In genomic region chr16:48613061-48613957, GRCh38 we compare ENCODE assay signal across 8 cellular contexts. TPM values are rescaled to one million over a fixed set of nuclear protein-coding genes. Genes with fewer than 3 reads are reported as not detected.
DNase-seq lines count a peak whose midpoint lies in the region; ATAC-seq and TF ChIP-seq lines count a peak whose summit lies in the region.

No MANE protein-coding gene starts in this region.

- H3K9me3 Mint-ChIP-seq in T-helper 2 cell treated with Interferon-gamma antibody and Interleukin-4, amounts not matched to agents 5 μg/mL and 100 μg/mL, for 36 hours: peaks cover 4% of the 10 kb centered on the region
- no peaks in the 10 kb centered on the region for H3K9me3 Mint-ChIP-seq in central memory CD8-positive, alpha-beta T cell
- H3K9me3 Mint-ChIP-seq in progenitor cell of endocrine pancreas (ENCODE audit: low read depth) (no peaks in the 10 kb centered on the region), nephron progenitor cell (peaks cover 5% of the 10 kb centered on the region)

- H3K27ac Mint-ChIP-seq in T-helper 2 cell treated with Interferon-gamma antibody and Interleukin-4, amounts not matched to agents 5 μg/mL and 100 μg/mL, for 36 hours: peak overlapping the region; percentile 97
- H3K27ac Mint-ChIP-seq in central memory CD8-positive, alpha-beta T cell (ENCODE audit: low read depth): no peak overlapping the region
- H3K27ac Mint-ChIP-seq in progenitor cell of endocrine pancreas (peak overlapping the region; percentile 71), nephron progenitor cell (no peak overlapping the region)

- DNase-seq in T-helper 2 cell treated with Interferon-gamma antibody and Interleukin-4, amounts not matched to agents 5 μg/mL and 100 μg/mL, for 36 hours (ENCODE audit: low spot score): peak; percentile 68
- peak; percentile 51 to 78 for DNase-seq in central memory CD8-positive, alpha-beta T cell (ENCODE audit: low spot score in 2 of 2)
- DNase-seq in progenitor cell of endocrine pancreas (ENCODE audit: low spot score, unreplicated experiment): no peak
- no peak for DNase-seq in NCI-H2081 treated with DMSO at 0.1 percent for 48 hours (lab: John Stamatoyannopoulos, UW)
- DNase-seq in nephron progenitor cell: no peak
- no peak for DNase-seq in NCI-H1105 treated with DMSO at 0.1 percent for 48 hours (lab: John Stamatoyannopoulos, UW)

- no peaks in the 10 kb centered on the region for H3K27me3 Mint-ChIP-seq in T-helper 2 cell treated with Interferon-gamma antibody and Interleukin-4, amounts not matched to agents 5 μg/mL and 100 μg/mL, for 36 hours (ENCODE audit: low read depth)
- no peaks in the 10 kb centered on the region for H3K27me3 Mint-ChIP-seq in central memory CD8-positive, alpha-beta T cell
- H3K27me3 Mint-ChIP-seq in progenitor cell of endocrine pancreas (peaks cover 5% of the 10 kb centered on the region), nephron progenitor cell (ENCODE audit: low read depth, poor library complexity) (peaks cover 10% of the 10 kb centered on the region)

- peaks cover 5% of the 10 kb centered on the region for H3K36me3 Mint-ChIP-seq in T-helper 2 cell treated with Interferon-gamma antibody and Interleukin-4, amounts not matched to agents 5 μg/mL and 100 μg/mL, for 36 hours (ENCODE audit: low read depth)
- H3K36me3 Mint-ChIP-seq in central memory CD8-positive, alpha-beta T cell (ENCODE audit: insufficient read depth): peaks cover 37% of the 10 kb centered on the region
- H3K36me3 Mint-ChIP-seq in progenitor cell of endocrine pancreas (ENCODE audit: insufficient read depth) (peaks cover 2% of the 10 kb centered on the region), nephron progenitor cell (ENCODE audit: low read depth) (peaks cover 3% of the 10 kb centered on the region)

- TF ChIP-seq CTCF in progenitor cell of endocrine pancreas (IDR thresholded peaks at IDR 0.05; ENCODE audit: unreplicated experiment) (no peak), nephron progenitor cell (IDR thresholded peaks at IDR 0.05) (no peak)

- ATAC-seq in GM18907 (IDR thresholded peaks at IDR 0.05; ENCODE audit: unreplicated experiment) (peak; percentile 57), HG03135 (IDR thresholded peaks at IDR 0.05; ENCODE audit: unreplicated experiment) (peak; percentile 50)
- peak; percentile 66 for ATAC-seq in central memory CD8-positive, alpha-beta T cell (replicated peaks; ENCODE audit: extremely low read depth, poor library complexity, severe bottlenecking)

- H3K4me3 Mint-ChIP-seq in T-helper 2 cell treated with Interferon-gamma antibody and Interleukin-4, amounts not matched to agents 5 μg/mL and 100 μg/mL, for 36 hours: peak overlapping the region; percentile 87
- no peak overlapping the region for H3K4me3 Mint-ChIP-seq in central memory CD8-positive, alpha-beta T cell
- no peak overlapping the region for H3K4me3 Mint-ChIP-seq in progenitor cell of endocrine pancreas (ENCODE audit: low read depth)
- no peak overlapping the region for H3K4me3 Mint-ChIP-seq in nephron progenitor cell

- peaks cover 50% of the 10 kb centered on the region for H3K4me1 Mint-ChIP-seq in T-helper 2 cell treated with Interferon-gamma antibody and Interleukin-4, amounts not matched to agents 5 μg/mL and 100 μg/mL, for 36 hours (ENCODE audit: low read depth)
- H3K4me1 Mint-ChIP-seq in central memory CD8-positive, alpha-beta T cell: peaks cover 41% of the 10 kb centered on the region
- H3K4me1 Mint-ChIP-seq in progenitor cell of endocrine pancreas (ENCODE audit: low read depth) (peaks cover 9% of the 10 kb centered on the region), nephron progenitor cell (peaks cover 11% of the 10 kb centered on the region)

RNA-seq across cellular contexts. Expression of gene N4BP1, which starts 3.3 kb away (rescaled TPM):
- 37.7 and 39.4 TPM in 2 replicates for total RNA-seq in progenitor cell of endocrine pancreas

Comparison
In these comparisons a context has a peak if more than half of its experiments do, and no peak if none do; other contexts are left out.
1. DNase-seq: peak in T-helper 2 cell treated with Interferon-gamma antibody and Interleukin-4, amounts not matched to agents 5 μg/mL and 100 μg/mL, for 36 hours (single experiment) and central memory CD8-positive, alpha-beta T cell (2 of 2); none in progenitor cell of endocrine pancreas (single experiment), NCI-H2081 treated with DMSO at 0.1 percent for 48 hours (single experiment), nephron progenitor cell (single experiment) and NCI-H1105 treated with DMSO at 0.1 percent for 48 hours (single experiment).
2. H3K27ac Mint-ChIP-seq: peak in T-helper 2 cell treated with Interferon-gamma antibody and Interleukin-4, amounts not matched to agents 5 μg/mL and 100 μg/mL, for 36 hours (single experiment) and progenitor cell of endocrine pancreas (single experiment); none in central memory CD8-positive, alpha-beta T cell (single experiment) and nephron progenitor cell (single experiment).
3. Peak in every context shown above with its lines, with median percentiles within 50 percentile points of each other: ATAC-seq.